In genomic region chr6:7313505-7314165, GRCh38 we compare ENCODE assay signal across 7 cellular contexts.
DNase-seq lines count a peak whose midpoint lies in the region; ATAC-seq lines count a peak whose summit lies in the region.

No MANE protein-coding gene starts in this region.

- ATAC-seq in HG03135 (IDR thresholded peaks at IDR 0.05; ENCODE audit: unreplicated experiment) (peak; percentile 2), HG02798 (IDR thresholded peaks at IDR 0.05; ENCODE audit: poor library complexity, unreplicated experiment) (no peak), HG02610 (IDR thresholded peaks at IDR 0.05; ENCODE audit: unreplicated experiment) (no peak)

- H3K4me1 ChIP-seq in iPS-20b (ENCODE audit: insufficient read depth, low read length): 0 out of 2 replicates have a peak, but pooled peaks cover 6% of the 10 kb centered on the region
- H3K4me1 ChIP-seq in stomach smooth muscle (ENCODE audit: control insufficient read depth, insufficient read depth, low read length): no peaks in the 10 kb centered on the region

- peak overlapping the region; percentile 93 for H3K4me3 ChIP-seq in iPS-20b (ENCODE audit: low read length)
- peak overlapping the region; percentile 89 to 96 for H3K4me3 ChIP-seq in stomach smooth muscle (ENCODE audit: low read length in 2 of 2)

- H3K27ac ChIP-seq in iPS-20b (ENCODE audit: low read length): no peak overlapping the region
- H3K27ac ChIP-seq in stomach smooth muscle (ENCODE audit: low read length): peak overlapping the region; percentile 90

- H3K27me3 ChIP-seq in iPS-20b (ENCODE audit: insufficient read depth, low read length) (no peaks in the 10 kb centered on the region), stomach smooth muscle (ENCODE audit: control insufficient read depth in 1 of 2, insufficient read depth in 2 of 2, low read length in 2 of 2) (no peaks in the 10 kb centered on the region)

- no peaks in the 10 kb centered on the region for H3K9me3 ChIP-seq in iPS-20b (ENCODE audit: insufficient read depth, low read depth, low read length)
- H3K9me3 ChIP-seq in stomach smooth muscle (ENCODE audit: control insufficient read depth in 2 of 2, low read length in 2 of 2): no peaks in the 10 kb centered on the region

- peak; percentile 57 for DNase-seq in activated CD8-positive, alpha-beta memory T cell treated with anti-CD3 and anti-CD28 coated beads, Interleukin-2, amount 50 U/mL, for 48 hours
- no peak for DNase-seq in NCI-H2171 treated with DMSO at 0.1 percent for 48 hours (lab: John Stamatoyannopoulos, UW)

- H3K9ac ChIP-seq in iPS-20b (ENCODE audit: low read depth, low read length): peak overlapping the region; percentile 95; the same call in 1 of the 2 replicates
- peak overlapping the region; percentile 81 to 88 for H3K9ac ChIP-seq in stomach smooth muscle (ENCODE audit: low read length in 2 of 2)

- H3K36me3 ChIP-seq in iPS-20b (ENCODE audit: insufficient read depth, low read depth, low read length): peaks cover 21% of the 10 kb centered on the region
- H3K36me3 ChIP-seq in stomach smooth muscle (ENCODE audit: control insufficient read depth in 2 of 2, insufficient read depth in 2 of 2, low read length in 2 of 2): peaks cover 4 to 9% of the 10 kb centered on the region in 2 donors
